In genomic region chr15:100383302-100384107, GRCh38 we compare ENCODE assay signal across 8 cellular contexts. TPM values are rescaled to one million over a fixed set of nuclear protein-coding genes. Genes with fewer than 3 reads are reported as not detected.
DNase-seq lines count a peak whose midpoint lies in the region; ATAC-seq and TF ChIP-seq lines count a peak whose summit lies in the region.

No MANE protein-coding gene starts in this region.

- intact Hi-C loops in CD4-positive, alpha-beta T cell (cut with DNase I, micrococcal nuclease): no loop called here
- intact Hi-C loops in transverse colon (cut with DNase I; ENCODE audit: low total_unique reads): no loop called here

- in situ Hi-C loops in transverse colon (cut with MboI; ENCODE audit: low pct_ligation_motif_present in 1 of 4, low pct_unique_long_range_greater_than_20kb in 1 of 4, low sequenced_read_pairs in 3 of 4): no loop called here

- peaks cover 7% of the 10 kb centered on the region for H3K9me3 ChIP-seq in CD4-positive, alpha-beta T cell (ENCODE audit: control insufficient read depth, low read length)
- H3K9me3 ChIP-seq in transverse colon: peaks cover 4 to 10% of the 10 kb centered on the region in 2 donors

- CTCF ChIA-PET in CD4-positive, alpha-beta T cell (lab: Charles Lee): interaction anchor here (0.7 to 2.1 kb wide), 3 partner anchors 33 to 218 kb away, joined by 3 to 11 read pairs (median 3); partner anchors contain the start of gene LINS1

- POLR2A ChIA-PET in CD4-positive, alpha-beta T cell (lab: Charles Lee): no interaction called here

- no peaks in the 10 kb centered on the region for H3K36me3 Mint-ChIP-seq in CD4-positive, alpha-beta T cell (ENCODE audit: low read depth)

- H3K4me3 ChIP-seq in GM12875 (ENCODE audit: low read depth, low read length) (no peak overlapping the region), transverse colon (no peak overlapping the region)

- no peak for ATAC-seq in CD4-positive, alpha-beta T cell (ENCODE audit: poor library complexity)
- no peak for ATAC-seq in GM18867 (IDR thresholded peaks at IDR 0.05; ENCODE audit: unreplicated experiment)
- no peak for ATAC-seq in GM21528 (IDR thresholded peaks at IDR 0.05; ENCODE audit: low FRiP score, unreplicated experiment)

- no peak overlapping the region for H3K27ac ChIP-seq in CD4-positive, alpha-beta T cell (ENCODE audit: low read depth, low read length)
- no peak overlapping the region for H3K27ac ChIP-seq in transverse colon

- peaks cover 5% of the 10 kb centered on the region for H3K9me3 Mint-ChIP-seq in CD4-positive, alpha-beta T cell

- H3K36me3 ChIP-seq in transverse colon: no peaks in the 10 kb centered on the region

- H3K4me1 ChIP-seq in transverse colon: no peaks in the 10 kb centered on the region

- H3K27ac Mint-ChIP-seq in CD4-positive, alpha-beta T cell: no peak overlapping the region

- H3K27me3 Mint-ChIP-seq in CD4-positive, alpha-beta T cell: peaks cover 7% of the 10 kb centered on the region

- no peaks in the 10 kb centered on the region for H3K27me3 ChIP-seq in CD4-positive, alpha-beta T cell (ENCODE audit: control insufficient read depth, insufficient read depth, low read length)
- H3K27me3 ChIP-seq in transverse colon: no peaks in the 10 kb centered on the region

- peak; percentile 22 for TF ChIP-seq CTCF in CD4-positive, alpha-beta T cell (IDR thresholded peaks at IDR 0.05)
- TF ChIP-seq CTCF in GM12875 (IDR thresholded peaks at IDR 0.05; ENCODE audit: borderline replicate concordance, insufficient read depth, low read depth, low read length) (0 out of 2 replicates have a peak, but pooled peaks have one; percentile 10), transverse colon (IDR thresholded peaks at IDR 0.05) (peak; percentile 40 to 60 (median 41))

- no peak for TF ChIP-seq POLR2A in transverse colon (IDR thresholded peaks at IDR 0.05)

- TF ChIP-seq EP300 in transverse colon (IDR thresholded peaks at IDR 0.05; ENCODE audit: low read depth): no peak

- peak in 1 of 10 experiments; percentile 13 for DNase-seq in CD4-positive, alpha-beta T cell
- DNase-seq in SHP77 (lab: John Stamatoyannopoulos, UW) (peak; percentile 60 to 79), iPS-NIHi11 (ENCODE audit: low spot score) (peak; percentile 43), transverse colon (peak; percentile 19), HCEC 1CT (no peak)

- H3K4me1 Mint-ChIP-seq in CD4-positive, alpha-beta T cell (ENCODE audit: low read depth): no peaks in the 10 kb centered on the region

- 17% methylated on average over 3 of the region's 3 CpGs; no CpG with 5 or more reads in 1 of the 2 donors for WGBS in transverse colon (ENCODE audit: low coverage in 1 of 2), 2 donors

- no peak overlapping the region for H3K4me3 Mint-ChIP-seq in CD4-positive, alpha-beta T cell

RNA-seq across cellular contexts. Expression of gene ADAMTS17, which starts 41.7 kb away (rescaled TPM):
- 10 to 100 TPM in 1 of 2 experiments, 1 to 10 TPM in 1; 9.9 to 13.2 TPM for total RNA-seq in CD4-positive, alpha-beta T cell
- total RNA-seq in transverse colon: 10 to 100 TPM in 1 of 4 donors, 1 to 10 TPM in 3; 6.0 to 17.6 (median 8.2) TPM
